In genomic region chr20:10855778-10856177, GRCh38 we compare ENCODE assay signal across 17 cellular contexts.
"Had no signal": no experiment of that assay in that cellular context is flagged by ENCODE, and none has a peak within 500 bp of the region (broad histone marks: within the 10 kb centered on the region; RNA-seq: fewer than 3 reads in every experiment).

No MANE protein-coding gene starts in this region.

- FAIRE-seq: frontal cortex had no signal

- ATAC-seq: activated T-cell treated with anti-CD3 and anti-CD28 coated beads, Interleukin-2, amount 50 U/mL, for 4 hours; naive thymus-derived CD4-positive, alpha-beta T cell; stimulated activated naive B cell treated with anti-CD40 and anti-IgM and Interleukin-4, amounts not matched to agents 10 μg/mL and 1 μg/mL and 100 μg/mL, for 72 hours had no signal

- DNase-seq: activated B cell treated with CpG ODN at 0.5 μM for 24 hours; activated CD4-positive, alpha-beta memory T cell treated with anti-CD3 and anti-CD28 coated beads, Interleukin-2, amount 10 ng/mL, durations not matched to agents 7 days and 5 days; activated CD4-positive, alpha-beta T cell treated with anti-CD3 and anti-CD28 coated beads for 48 hours; activated naive CD4-positive, alpha-beta T cell treated with anti-CD3 and anti-CD28 coated beads for 36 hours; activated T-cell treated with anti-CD3 and anti-CD28 coated beads, Interleukin-2, amount 50 U/mL, for 4 hours; aorta; effector CD4-positive, alpha-beta T cell; head of caudate nucleus; naive thymus-derived CD4-positive, alpha-beta T cell; posterior cingulate gyrus; retina; stimulated activated naive B cell treated with anti-CD40 and anti-IgM and Interleukin-4, amounts not matched to agents 10 μg/mL and 1 μg/mL and 100 μg/mL, for 72 hours; T-helper 9 cell had no signal

- H3K4me3 ChIP-seq: coronary artery, mucosa of descending colon, thoracic aorta had no signal

- H3K9me3 ChIP-seq: mucosa of descending colon, thoracic aorta had no signal

- H3K36me3 ChIP-seq: thoracic aorta had no signal

- H3K27ac ChIP-seq: thoracic aorta had no signal
